In genomic region chr9:123026425-123026824, GRCh38 we compare ENCODE assay signal across 19 cellular contexts.
"Had no signal": no experiment of that assay in that cellular context is flagged by ENCODE, and none has a peak within 500 bp of the region (broad histone marks: within the 10 kb centered on the region; RNA-seq: fewer than 3 reads in every experiment).

No MANE protein-coding gene starts in this region.

- H3K4me1 ChIP-seq: pancreas, prostate gland, right lobe of liver had no signal

- H3K36me3 ChIP-seq: prostate gland, thoracic aorta had no signal

- H3K27ac Mint-ChIP-seq: naive thymus-derived CD8-positive, alpha-beta T cell; stimulated activated naive B cell treated with anti-CD40 and anti-IgM and Interleukin-4, amounts not matched to agents 10 μg/mL and 1 μg/mL and 100 μg/mL, for 72 hours had no signal

- H3K9me3 ChIP-seq: pancreas, prostate gland, right lobe of liver, stomach, thoracic aorta had no signal

- H3K27me3 Mint-ChIP-seq: naive thymus-derived CD8-positive, alpha-beta T cell; stimulated activated naive B cell treated with anti-CD40 and anti-IgM and Interleukin-4, amounts not matched to agents 10 μg/mL and 1 μg/mL and 100 μg/mL, for 72 hours had no signal

- H3K4me3 Mint-ChIP-seq: naive thymus-derived CD8-positive, alpha-beta T cell; stimulated activated naive B cell treated with anti-CD40 and anti-IgM and Interleukin-4, amounts not matched to agents 10 μg/mL and 1 μg/mL and 100 μg/mL, for 72 hours had no signal

- DNase-seq: cerebellar nuclear complex; effector CD4-positive, alpha-beta T cell; foreskin melanocyte; head of caudate nucleus; left colon; mesendoderm; naive thymus-derived CD8-positive, alpha-beta T cell; occipital lobe; pancreas; retina; right lobe of liver; stimulated activated CD4-positive, alpha-beta T cell treated with anti-CD3 and anti-CD28 coated beads, Interleukin-4, amount 100 ng/mL, for 4 hours; stimulated activated naive B cell treated with anti-CD40 and anti-IgM and Interleukin-4, amounts not matched to agents 10 μg/mL and 1 μg/mL and 100 μg/mL, for 72 hours; substantia nigra; trophoblast cell had no signal

- H2AFZ ChIP-seq: hepatocyte had no signal

- H3K4me3 ChIP-seq: hepatocyte, pancreas, prostate gland, right lobe of liver, stomach, thoracic aorta had no signal

- H3K4me2 ChIP-seq: hepatocyte had no signal

- H3K9me3 Mint-ChIP-seq: naive thymus-derived CD8-positive, alpha-beta T cell; stimulated activated naive B cell treated with anti-CD40 and anti-IgM and Interleukin-4, amounts not matched to agents 10 μg/mL and 1 μg/mL and 100 μg/mL, for 72 hours had no signal

- ATAC-seq: left colon; naive thymus-derived CD8-positive, alpha-beta T cell; pancreas; right lobe of liver; stimulated activated naive B cell treated with anti-CD40 and anti-IgM and Interleukin-4, amounts not matched to agents 10 μg/mL and 1 μg/mL and 100 μg/mL, for 72 hours had no signal

- H3K27me3 ChIP-seq: hepatocyte, pancreas, right lobe of liver, stomach had no signal

- H3K27ac ChIP-seq: hepatocyte, pancreas, prostate gland, right lobe of liver, thoracic aorta had no signal
